ENCODE assay signal across 19 cellular contexts in the genomic region with DNA sequence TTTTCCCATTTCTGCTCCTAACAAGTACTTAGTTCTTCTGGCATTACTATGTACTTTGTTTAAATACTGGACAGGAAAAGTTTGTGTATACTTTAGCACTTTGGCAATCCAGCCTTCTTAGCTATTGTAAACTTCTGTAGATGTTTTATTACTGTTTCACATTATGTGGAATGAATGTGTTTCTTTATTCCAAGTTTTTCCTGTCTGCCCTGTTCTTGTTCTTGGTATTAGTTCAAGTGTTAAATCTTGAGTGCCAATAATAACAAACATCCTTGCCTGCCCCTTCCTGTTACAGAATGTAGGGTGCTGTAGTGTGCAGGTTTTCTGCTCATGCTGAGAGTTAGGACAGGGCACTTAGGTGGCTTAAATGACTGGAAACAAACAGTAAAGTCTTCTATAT. TPM values are rescaled to one million over a fixed set of nuclear protein-coding genes. Genes with fewer than 3 reads are reported as not detected.
DNase-seq lines count a peak whose midpoint lies in the region; TF ChIP-seq lines count a peak whose summit lies in the region.
"Had no signal": no experiment of that assay in that cellular context is flagged by ENCODE, and none has a peak within 500 bp of the region (broad histone marks: within the 10 kb centered on the region; RNA-seq: fewer than 3 reads in every experiment).

No MANE protein-coding gene starts in this region.

- TF ChIP-seq POLR2A in thyroid gland (IDR thresholded peaks at IDR 0.05): no peak

- H3K4me1 ChIP-seq in adipocyte (ENCODE audit: control insufficient read depth, insufficient read depth, low read length) (peaks cover 9% of the 10 kb centered on the region), esophagus (ENCODE audit: control insufficient read depth in 2 of 2, insufficient read depth in 2 of 2, low read length in 1 of 2) (peaks cover 0 to 2% of the 10 kb centered on the region in 2 donors), thyroid gland (peaks cover 46 to 50% of the 10 kb centered on the region in 2 donors)
- H3K4me1 ChIP-seq: BLaER1 had no signal

- H3K9ac ChIP-seq in adipocyte (ENCODE audit: low read length): no peak overlapping the region
- H3K9ac ChIP-seq: BLaER1 had no signal

- H3K4me3 ChIP-seq in adipocyte (ENCODE audit: low read length): no peak overlapping the region
- H3K4me3 ChIP-seq in esophagus (ENCODE audit: low read depth in 1 of 2, low read length in 2 of 2): no peak overlapping the region
- no peak overlapping the region for H3K4me3 ChIP-seq in thyroid gland (replicated peaks in 1 of 3)
- H3K4me3 ChIP-seq: BLaER1 had no signal

- TF ChIP-seq CTCF in thyroid gland (IDR thresholded peaks at IDR 0.05): no peak

- H3K9me3 ChIP-seq in adipocyte (ENCODE audit: control insufficient read depth, low read length): no peaks in the 10 kb centered on the region
- H3K9me3 ChIP-seq in esophagus (ENCODE audit: control insufficient read depth in 2 of 2, insufficient read depth in 1 of 2, low read depth in 1 of 2, low read length in 1 of 2): no peaks in the 10 kb centered on the region
- no peaks in the 10 kb centered on the region for H3K9me3 ChIP-seq in thyroid gland

- intact Hi-C loops in thyroid gland (cut with DNase I): no loop called here

- no peaks in the 10 kb centered on the region for H3K36me3 ChIP-seq in adipocyte (ENCODE audit: control insufficient read depth, insufficient read depth, low read length, severe bottlenecking)
- H3K36me3 ChIP-seq in esophagus (ENCODE audit: control insufficient read depth in 2 of 2, insufficient read depth in 2 of 2, low read length in 1 of 2): no peaks in the 10 kb centered on the region
- H3K36me3 ChIP-seq in thyroid gland: no peaks in the 10 kb centered on the region
- H3K36me3 ChIP-seq: BLaER1 had no signal

- H3K27ac ChIP-seq in esophagus (ENCODE audit: low read depth in 2 of 2, low read length in 1 of 2) (peak overlapping the region; percentile 21 to 47), thyroid gland (peak overlapping the region in 2 of 3 donors; percentile 41 to 54)
- H3K27ac ChIP-seq: BLaER1 had no signal

- H3K27me3 ChIP-seq in adipocyte (replicated peaks; ENCODE audit: control insufficient read depth, insufficient read depth, low read length) (no peaks in the 10 kb centered on the region), esophagus (ENCODE audit: control insufficient read depth in 1 of 2, insufficient read depth in 2 of 2, low read length in 2 of 2) (no peaks in the 10 kb centered on the region), thyroid gland (no peaks in the 10 kb centered on the region)
- H3K27me3 ChIP-seq: BLaER1 had no signal

- peak; percentile 53 for DNase-seq in adipocyte (ENCODE audit: low read depth)
- peak; percentile 26 for DNase-seq in kidney glomerular epithelial cell (lab: John Stamatoyannopoulos, UW)
- DNase-seq in thyroid gland: peak; percentile 42 to 45
- no peak for DNase-seq in stimulated activated CD4-positive, alpha-beta T cell treated with anti-CD3 and anti-CD28 coated beads, Interleukin-4, amount 100 ng/mL, for 1 hour
- no peak for DNase-seq in NCI-H1436 (lab: John Stamatoyannopoulos, UW)
- DNase-seq in NCI-H510A (lab: John Stamatoyannopoulos, UW): no peak
- DNase-seq: activated CD4-positive, alpha-beta T cell treated with anti-CD3 and anti-CD28 coated beads for 48 hours; activated naive CD4-positive, alpha-beta T cell treated with anti-CD3 and anti-CD28 coated beads, Interleukin-2, amount 50 U/mL, for 16 hours; central memory CD4-positive, alpha-beta T cell; endodermal cell; natural killer cell; NCI-H1092 treated with DMSO at 0.1 percent for 48 hours; NCI-H2171; retina; stimulated activated CD4-positive, alpha-beta T cell treated with anti-CD3 and anti-CD28 coated beads, Interleukin-2, amount 100 ng/mL, for 24 hours; T-helper 9 cell had no signal

RNA-seq across cellular contexts. Expression of a gene that starts 7.3 kb away (rescaled TPM):
- polyA plus RNA-seq in esophagus: 10 to 100 TPM; 58.1 to 88.1 TPM
- 10 to 100 TPM in 1 of 4 donors, 1 to 10 TPM in 3; 6.9 to 10.6 (median 8.3) TPM for total RNA-seq in thyroid gland
- polyA plus RNA-seq: liver had no signal

RNA-seq across cellular contexts. Expression of a gene that starts 50.4 kb away (rescaled TPM):
- 1 to 10 TPM; 3.5 to 5.0 TPM for polyA plus RNA-seq in esophagus
- 100 to 1,000 TPM; 115 to 274 (median 214) TPM for total RNA-seq in thyroid gland

Comparison
In these comparisons a context has a peak if more than half of its experiments do, and no peak if none do; other contexts are left out.
1. DNase-seq: peak in adipocyte (single experiment), kidney glomerular epithelial cell (single experiment) and thyroid gland (2 of 2); none in stimulated activated CD4-positive, alpha-beta T cell treated with anti-CD3 and anti-CD28 coated beads, Interleukin-4, amount 100 ng/mL, for 1 hour (single experiment), NCI-H1436 (single experiment) and NCI-H510A (single experiment).